ENCODE assay signal across 11 cellular contexts in the genomic region with DNA sequence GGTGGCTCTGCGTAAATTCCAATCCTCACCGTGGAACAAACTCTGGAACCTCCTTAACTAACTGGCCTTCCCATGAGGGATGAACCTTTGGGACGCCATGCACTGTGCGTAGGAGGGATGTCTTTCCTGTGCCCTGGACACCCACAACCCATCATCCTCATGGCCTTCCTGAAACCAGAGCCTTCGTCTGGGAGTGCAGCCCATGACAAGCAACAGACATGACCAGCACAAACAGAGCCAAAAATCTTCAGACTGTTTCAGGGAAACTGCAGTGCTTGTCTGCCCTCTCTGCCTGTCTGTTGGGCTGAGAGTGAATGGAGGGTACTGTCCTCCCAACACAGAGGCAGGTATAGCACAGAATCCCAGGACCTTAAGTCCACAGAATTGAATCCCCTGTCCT.
"Had no signal": no experiment of that assay in that cellular context is flagged by ENCODE, and none has a peak within 500 bp of the region (broad histone marks: within the 10 kb centered on the region; RNA-seq: fewer than 3 reads in every experiment).

No MANE protein-coding gene starts in this region.

- DNase-seq: activated T-cell treated with anti-CD3 and anti-CD28 coated beads, Interleukin-2, amount 50 U/mL, for 1 hour; foreskin fibroblast; head of caudate nucleus; left lung; mesendoderm; right lobe of liver; SHP77 treated with DMSO at 0.1 percent for 48 hours; stimulated activated naive CD4-positive, alpha-beta T cell treated with Interleukin-2 at 50 U/mL for 16 hours; T-helper 2 cell had no signal

- H3K4me1 Mint-ChIP-seq: activated naive CD4-positive, alpha-beta T cell treated with anti-CD3 and anti-CD28 coated beads, Interleukin-2, amount 50 U/mL, for 24 hours had no signal

- H3K9me3 Mint-ChIP-seq: activated naive CD4-positive, alpha-beta T cell treated with anti-CD3 and anti-CD28 coated beads, Interleukin-2, amount 50 U/mL, for 24 hours had no signal

- H3K27me3 ChIP-seq: left lung, right lobe of liver had no signal

- H3K4me3 Mint-ChIP-seq: activated naive CD4-positive, alpha-beta T cell treated with anti-CD3 and anti-CD28 coated beads, Interleukin-2, amount 50 U/mL, for 24 hours had no signal

- H3K27ac ChIP-seq: left lung, right lobe of liver, thoracic aorta had no signal

- H3K36me3 Mint-ChIP-seq: activated naive CD4-positive, alpha-beta T cell treated with anti-CD3 and anti-CD28 coated beads, Interleukin-2, amount 50 U/mL, for 24 hours had no signal

- H3K4me1 ChIP-seq: right lobe of liver had no signal

- H3K27ac Mint-ChIP-seq: activated naive CD4-positive, alpha-beta T cell treated with anti-CD3 and anti-CD28 coated beads, Interleukin-2, amount 50 U/mL, for 24 hours had no signal

- H3K4me3 ChIP-seq: left lung, right lobe of liver, thoracic aorta had no signal

- H3K9me3 ChIP-seq: left lung, right lobe of liver, thoracic aorta had no signal

- H3K36me3 ChIP-seq: left lung, right lobe of liver, thoracic aorta had no signal
